14 cellular contexts compared by ENCODE assay signal in the genomic region with DNA sequence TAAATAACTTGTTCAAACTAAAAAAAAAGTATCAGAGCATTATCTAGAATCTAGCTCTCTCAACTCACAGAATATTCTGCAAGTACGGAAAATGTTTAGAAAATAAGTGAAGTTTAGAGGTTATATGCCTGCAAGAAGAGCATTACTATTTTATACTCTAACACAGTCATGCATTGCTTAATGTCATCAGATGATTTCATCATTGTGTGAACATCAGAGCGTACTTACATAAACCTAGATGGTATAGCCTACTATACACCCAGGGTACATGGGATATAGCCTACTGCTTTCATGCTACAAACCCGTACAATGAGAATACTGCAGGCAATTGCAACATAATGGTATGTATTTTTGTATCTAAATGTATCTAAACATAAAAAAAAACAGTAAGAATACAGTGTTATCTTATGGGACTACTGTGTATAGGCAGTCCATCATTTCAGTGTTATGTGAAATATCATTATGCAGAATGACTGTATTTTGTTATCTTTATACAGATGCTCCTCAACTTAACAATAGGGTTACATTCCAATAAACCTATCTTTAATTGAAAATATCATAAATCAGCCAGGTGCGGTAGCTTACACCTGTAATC. TPM values are rescaled to one million over a fixed set of nuclear protein-coding genes. Genes with fewer than 3 reads are reported as not detected.
DNase-seq lines count a peak whose midpoint lies in the region; ATAC-seq and TF ChIP-seq lines count a peak whose summit lies in the region.
"Had no signal": no experiment of that assay in that cellular context is flagged by ENCODE, and none has a peak within 500 bp of the region (broad histone marks: within the 10 kb centered on the region; RNA-seq: fewer than 3 reads in every experiment).

No MANE protein-coding gene starts in this region.

- H3K4me3 ChIP-seq in fibroblast of villous mesenchyme (ENCODE audit: low read depth, low read length) (no peak overlapping the region), subcutaneous abdominal adipose tissue (ENCODE audit: low read depth in 1 of 5, low read length in 5 of 5) (no peak overlapping the region), spleen (no peak overlapping the region)
- H3K4me3 ChIP-seq: heart right ventricle had no signal

- DNase-seq in DMS53 (lab: John Stamatoyannopoulos, UW), result peak; percentile 30
- no peak for DNase-seq in DMS53 treated with DMSO at 0.1 percent for 48 hours (lab: John Stamatoyannopoulos, UW; ENCODE audit: unreplicated experiment)
- peak; percentile 70 for DNase-seq in fibroblast of villous mesenchyme (ENCODE audit: low read depth)
- DNase-seq in spleen, result no peak
- no peak for DNase-seq in Ammon's horn (ENCODE audit: low spot score)
- DNase-seq: 8988T, anterior cingulate cortex, heart right ventricle, left colon, NCI-H2171 had no signal

- H3K27ac ChIP-seq in VCaP (peak overlapping the region; percentile 54; the same call in 1 of the 2 replicates), subcutaneous abdominal adipose tissue (ENCODE audit: low read depth, low read length) (peak overlapping the region; percentile 96), spleen (no peak overlapping the region)

- no peak for ATAC-seq in HG02973 (IDR thresholded peaks at IDR 0.05; ENCODE audit: unreplicated experiment)
- ATAC-seq: left colon; natural killer cell treated with Interleukin-12 subunit alpha and Interleukin-12 subunit beta and Interleukin-15 and Interleukin-18, amount 100 ng/mL, for 72 hours had no signal

- no peak overlapping the region for H3K9ac ChIP-seq in subcutaneous abdominal adipose tissue (ENCODE audit: low read length in 5 of 5)

- no peaks in the 10 kb centered on the region for H3K9me3 ChIP-seq in subcutaneous abdominal adipose tissue (ENCODE audit: control insufficient read depth in 5 of 5, low read length in 5 of 5)
- H3K9me3 ChIP-seq in spleen, result no peaks in the 10 kb centered on the region
- H3K9me3 ChIP-seq: heart right ventricle had no signal

- 75 to 94% (median 86%) methylated on average over 4 of the region's 4 CpGs for WGBS in spleen, 5 donors

- H3K4me1 ChIP-seq in subcutaneous abdominal adipose tissue (ENCODE audit: control insufficient read depth in 5 of 5, insufficient read depth in 5 of 5, low read length in 5 of 5), result peaks cover 2 to 63% (median 55%) of the 10 kb centered on the region in 5 donors
- H3K4me1 ChIP-seq in spleen, result peaks cover 23 to 57% (median 37%) of the 10 kb centered on the region in 6 donors

- intact Hi-C loops in spleen (cut with DNase I; ENCODE audit: low total_unique reads), result no loop called here

- no peak for TF ChIP-seq POLR2A in spleen (IDR thresholded peaks at IDR 0.05)

- TF ChIP-seq CTCF in VCaP (conservative IDR thresholded peaks at IDR 0.05) (no peak), fibroblast of villous mesenchyme (IDR thresholded peaks at IDR 0.05; ENCODE audit: insufficient read depth, low read depth, low read length) (no peak), spleen (IDR thresholded peaks at IDR 0.05 in 8 of 11, conservative IDR thresholded peaks at IDR 0.05 in 3 of 11) (no peak)

- H3K27me3 ChIP-seq in subcutaneous abdominal adipose tissue (ENCODE audit: control insufficient read depth in 5 of 5, insufficient read depth in 4 of 5, low read length in 5 of 5), result no peaks in the 10 kb centered on the region
- H3K27me3 ChIP-seq in spleen (replicated peaks in 1 of 7), result peaks cover 0 to 93% (median 11%) of the 10 kb centered on the region in 7 donors

- no peaks in the 10 kb centered on the region for H3K36me3 ChIP-seq in subcutaneous abdominal adipose tissue (ENCODE audit: control insufficient read depth in 5 of 5, insufficient read depth in 5 of 5, low read length in 5 of 5)
- no peaks in the 10 kb centered on the region for H3K36me3 ChIP-seq in spleen
- H3K36me3 ChIP-seq: heart right ventricle had no signal

RNA-seq across cellular contexts. Expression of a gene that starts 6.0 kb away (rescaled TPM):
- 173 and 236 TPM in 2 replicates for total RNA-seq in fibroblast of villous mesenchyme
- total RNA-seq in spleen, result 10 to 100 TPM; 40.1 to 62.5 (median 58.4) TPM
- polyA plus RNA-seq in spleen, result 10 to 100 TPM in 1 of 3 donors, 1 to 10 TPM in 2; 8.9 to 13.3 (median 9.4) TPM

RNA-seq across cellular contexts. Expression of a gene that starts 46.2 kb away (rescaled TPM):
- 1.6 and 5.6 TPM in 2 replicates for total RNA-seq in fibroblast of villous mesenchyme
- 1 to 10 TPM; 3.2 to 5.8 (median 4.8) TPM for total RNA-seq in spleen
- polyA plus RNA-seq in spleen, result 1 to 10 TPM in 1 of 3 donors, under 1 TPM in 2; 0.78 to 2.4 (median 0.88) TPM

Comparison
In these comparisons a context has a peak if more than half of its experiments do, and no peak if none do; other contexts are left out.
1. DNase-seq: peak in DMS53 (single experiment) and fibroblast of villous mesenchyme (single experiment); none in DMS53 treated with DMSO at 0.1 percent for 48 hours (single experiment), spleen (single experiment) and Ammon's horn (single experiment).
2. H3K27ac ChIP-seq: peak in VCaP (single experiment) and subcutaneous abdominal adipose tissue (single experiment); none in spleen (0 of 8).